Comparison of ENCODE assay signal across 1 cellular context in the genomic region with DNA sequence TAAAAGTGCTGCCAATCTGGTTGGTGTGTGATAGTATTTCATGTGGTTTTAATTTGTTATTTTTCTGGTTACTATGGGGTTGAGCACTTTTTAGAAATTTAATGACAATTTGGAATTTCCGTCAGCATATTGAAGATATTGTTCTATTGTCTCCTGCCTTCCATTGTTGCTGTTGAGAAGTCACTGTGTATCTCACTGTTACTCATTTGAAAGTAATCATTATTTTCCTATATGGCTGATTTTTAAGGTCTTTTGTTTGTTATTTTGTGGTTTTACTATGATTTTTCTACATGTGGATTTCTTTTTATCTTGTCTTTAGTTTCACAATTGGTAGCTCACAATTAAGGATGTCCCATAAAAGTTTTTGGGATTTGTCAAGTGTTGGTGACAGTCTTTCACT.
A peak's percentile ranks its signal among the peaks of the same experiment; 100 is the strongest.
TF ChIP-seq lines count a peak whose summit lies in the region.

No MANE protein-coding gene starts in this region.

TF ChIP-seq in HepG2, 621 proteins besides CTCF, POLR2A, EP300 and RAD21:
- TF ChIP-seq ZNF317 (CRISPR knock-in tag; IDR thresholded peaks at IDR 0.05), result peak; percentile 97
- TF ChIP-seq, protein P1, sequence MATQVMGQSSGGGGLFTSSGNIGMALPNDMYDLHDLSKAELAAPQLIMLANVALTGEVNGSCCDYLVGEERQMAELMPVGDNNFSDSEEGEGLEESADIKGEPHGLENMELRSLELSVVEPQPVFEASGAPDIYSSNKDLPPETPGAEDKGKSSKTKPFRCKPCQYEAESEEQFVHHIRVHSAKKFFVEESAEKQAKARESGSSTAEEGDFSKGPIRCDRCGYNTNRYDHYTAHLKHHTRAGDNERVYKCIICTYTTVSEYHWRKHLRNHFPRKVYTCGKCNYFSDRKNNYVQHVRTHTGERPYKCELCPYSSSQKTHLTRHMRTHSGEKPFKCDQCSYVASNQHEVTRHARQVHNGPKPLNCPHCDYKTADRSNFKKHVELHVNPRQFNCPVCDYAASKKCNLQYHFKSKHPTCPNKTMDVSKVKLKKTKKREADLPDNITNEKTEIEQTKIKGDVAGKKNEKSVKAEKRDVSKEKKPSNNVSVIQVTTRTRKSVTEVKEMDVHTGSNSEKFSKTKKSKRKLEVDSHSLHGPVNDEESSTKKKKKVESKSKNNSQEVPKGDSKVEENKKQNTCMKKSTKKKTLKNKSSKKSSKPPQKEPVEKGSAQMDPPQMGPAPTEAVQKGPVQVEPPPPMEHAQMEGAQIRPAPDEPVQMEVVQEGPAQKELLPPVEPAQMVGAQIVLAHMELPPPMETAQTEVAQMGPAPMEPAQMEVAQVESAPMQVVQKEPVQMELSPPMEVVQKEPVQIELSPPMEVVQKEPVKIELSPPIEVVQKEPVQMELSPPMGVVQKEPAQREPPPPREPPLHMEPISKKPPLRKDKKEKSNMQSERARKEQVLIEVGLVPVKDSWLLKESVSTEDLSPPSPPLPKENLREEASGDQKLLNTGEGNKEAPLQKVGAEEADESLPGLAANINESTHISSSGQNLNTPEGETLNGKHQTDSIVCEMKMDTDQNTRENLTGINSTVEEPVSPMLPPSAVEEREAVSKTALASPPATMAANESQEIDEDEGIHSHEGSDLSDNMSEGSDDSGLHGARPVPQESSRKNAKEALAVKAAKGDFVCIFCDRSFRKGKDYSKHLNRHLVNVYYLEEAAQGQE (IDR thresholded peaks at IDR 0.05; ENCODE audit: borderline replicate concordance in 1 of 2, low read depth in 1 of 2, low read length in 2 of 2), result no peak
